Comparison of ENCODE assay signal across 1 cellular context in genomic region chr6:42746452-42747400, GRCh38.
TF ChIP-seq lines count a peak whose summit lies in the region.

No MANE protein-coding gene starts in this region.

TF ChIP-seq in HEK293, 187 proteins besides CTCF, POLR2A, EP300 and RAD21 (continued from another document):
- TF ChIP-seq ZNF184 (tag by site-specific recombination; IDR thresholded peaks at IDR 0.05) = no peak
- no peak for TF ChIP-seq ZNF785 (tag by site-specific recombination; IDR thresholded peaks at IDR 0.05)
- TF ChIP-seq ZNF223 (tag by site-specific recombination; IDR thresholded peaks at IDR 0.05) = no peak
- no peak for TF ChIP-seq ZNF23 (tag by site-specific recombination; IDR thresholded peaks at IDR 0.05; ENCODE audit: borderline replicate concordance)
